In genomic region chr9:124828679-124829669, GRCh38 we compare ENCODE assay signal across 16 cellular contexts. TPM values are rescaled to one million over a fixed set of nuclear protein-coding genes. Genes with fewer than 3 reads are reported as not detected.
"Had no signal": no experiment of that assay in that cellular context is flagged by ENCODE, and none has a peak within 500 bp of the region (broad histone marks: within the 10 kb centered on the region; RNA-seq: fewer than 3 reads in every experiment).

No MANE protein-coding gene starts in this region.

- H3K4me1 ChIP-seq: parathyroid adenoma had no signal

- ATAC-seq: T-cell had no signal

- H3K36me3 ChIP-seq: cardiac muscle cell, esophagus muscularis mucosa had no signal

- H3K4me3 Mint-ChIP-seq: activated CD4-positive, alpha-beta memory T cell treated with anti-CD3 and anti-CD28 coated beads, Interleukin-2, amount 10 ng/mL, durations not matched to agents 7 days and 5 days; activated T-helper 1 cell treated with anti-CD3 and anti-CD28 coated beads, Interleukin-12 subunit alpha, Interleukin-12 subunit beta, Interleukin-2, Interleukin-4 antibody, amounts not matched to agents 30 ng/mL and 10 ng/mL and 1 ng/mL, durations not matched to agents 14 hours and 24 hours and 36 hours; memory B cell; T-cell had no signal

- H3K4me1 Mint-ChIP-seq: activated CD4-positive, alpha-beta memory T cell treated with anti-CD3 and anti-CD28 coated beads, Interleukin-2, amount 10 ng/mL, durations not matched to agents 7 days and 5 days had no signal

- H3K27ac ChIP-seq: cardiac muscle cell, esophagus muscularis mucosa, parathyroid adenoma had no signal

- H3K27ac Mint-ChIP-seq: activated CD4-positive, alpha-beta memory T cell treated with anti-CD3 and anti-CD28 coated beads, Interleukin-2, amount 10 ng/mL, durations not matched to agents 7 days and 5 days; activated T-helper 1 cell treated with anti-CD3 and anti-CD28 coated beads, Interleukin-12 subunit alpha, Interleukin-12 subunit beta, Interleukin-2, Interleukin-4 antibody, amounts not matched to agents 30 ng/mL and 10 ng/mL and 1 ng/mL, durations not matched to agents 14 hours and 24 hours and 36 hours; memory B cell; T-cell had no signal

- H3K9ac ChIP-seq: parathyroid adenoma had no signal

- DNase-seq: activated CD4-positive, alpha-beta memory T cell treated with anti-CD3 and anti-CD28 coated beads, Interleukin-2, amount 10 ng/mL, durations not matched to agents 7 days and 5 days; activated naive CD4-positive, alpha-beta T cell; glutamatergic neuron; retina; stimulated activated CD4-positive, alpha-beta T cell treated with anti-CD3 and anti-CD28 coated beads, Interleukin-4, amount 100 ng/mL, for 4 hours; T-cell; T1000 had no signal

- H3K79me2 ChIP-seq: parathyroid adenoma had no signal

- H3K9me3 Mint-ChIP-seq: activated CD4-positive, alpha-beta memory T cell treated with anti-CD3 and anti-CD28 coated beads, Interleukin-2, amount 10 ng/mL, durations not matched to agents 7 days and 5 days; activated T-helper 1 cell treated with anti-CD3 and anti-CD28 coated beads, Interleukin-12 subunit alpha, Interleukin-12 subunit beta, Interleukin-2, Interleukin-4 antibody, amounts not matched to agents 30 ng/mL and 10 ng/mL and 1 ng/mL, durations not matched to agents 14 hours and 24 hours and 36 hours had no signal

- H3K27me3 ChIP-seq: cardiac muscle cell, esophagus muscularis mucosa had no signal

- H3K4me3 ChIP-seq: cardiac muscle cell, esophagus muscularis mucosa had no signal

- H2AFZ ChIP-seq: parathyroid adenoma had no signal

- H3K36me3 Mint-ChIP-seq: memory B cell, T-cell had no signal

RNA-seq across cellular contexts. Expression of gene WDR38, which starts 24.3 kb away (rescaled TPM):
- total RNA-seq: activated CD4-positive, alpha-beta memory T cell treated with anti-CD3 and anti-CD28 coated beads, Interleukin-2, amount 10 ng/mL, durations not matched to agents 7 days and 5 days; activated T-helper 1 cell treated with anti-CD3 and anti-CD28 coated beads, Interleukin-12 subunit alpha, Interleukin-12 subunit beta, Interleukin-2, Interleukin-4 antibody, amounts not matched to agents 30 ng/mL and 10 ng/mL and 1 ng/mL, durations not matched to agents 14 hours and 24 hours and 36 hours; cardiac muscle cell; fibroblast of villous mesenchyme; T-cell; urinary bladder had no signal
- polyA plus RNA-seq: adipose tissue, cardiac muscle cell, neural cell, urinary bladder had no signal

RNA-seq across cellular contexts. Expression of gene OLFML2A, which starts 52.0 kb away (rescaled TPM):
- total RNA-seq: activated CD4-positive, alpha-beta memory T cell treated with anti-CD3 and anti-CD28 coated beads, Interleukin-2, amount 10 ng/mL, durations not matched to agents 7 days and 5 days; activated T-helper 1 cell treated with anti-CD3 and anti-CD28 coated beads, Interleukin-12 subunit alpha, Interleukin-12 subunit beta, Interleukin-2, Interleukin-4 antibody, amounts not matched to agents 30 ng/mL and 10 ng/mL and 1 ng/mL, durations not matched to agents 14 hours and 24 hours and 36 hours had no signal
